ENCODE assay signal across 8 cellular contexts in the genomic region with DNA sequence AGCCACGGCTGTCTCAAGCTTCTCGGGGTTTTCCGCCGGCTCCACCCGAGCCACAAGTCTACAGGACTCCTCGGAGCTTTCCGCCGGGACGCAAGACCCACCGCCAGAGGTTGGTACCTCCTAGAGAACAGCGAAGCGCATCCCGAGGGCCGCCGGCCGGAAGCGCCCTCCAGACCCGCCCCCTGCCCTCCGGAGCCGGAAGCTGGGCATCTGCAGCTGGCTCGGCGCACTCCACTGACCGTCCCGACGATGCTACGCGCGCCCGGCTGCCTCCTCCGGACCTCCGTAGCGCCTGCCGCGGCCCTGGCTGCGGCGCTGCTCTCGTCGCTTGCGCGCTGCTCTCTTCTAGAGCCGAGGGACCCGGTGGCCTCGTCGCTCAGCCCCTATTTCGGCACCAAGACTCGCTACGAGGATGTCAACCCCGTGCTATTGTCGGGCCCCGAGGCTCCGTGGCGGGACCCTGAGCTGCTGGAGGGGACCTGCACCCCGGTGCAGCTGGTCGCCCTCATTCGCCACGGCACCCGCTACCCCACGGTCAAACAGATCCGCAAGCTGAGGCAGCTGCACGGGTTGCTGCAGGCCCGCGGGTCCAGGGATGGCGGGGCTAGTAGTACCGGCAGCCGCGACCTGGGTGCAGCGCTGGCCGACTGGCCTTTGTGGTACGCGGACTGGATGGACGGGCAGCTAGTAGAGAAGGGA. TPM values are rescaled to one million over a fixed set of nuclear protein-coding genes. Genes with fewer than 3 reads are reported as not detected.
DNase-seq lines count a peak whose midpoint lies in the region; ATAC-seq and TF ChIP-seq lines count a peak whose summit lies in the region.

A gene with protein sequence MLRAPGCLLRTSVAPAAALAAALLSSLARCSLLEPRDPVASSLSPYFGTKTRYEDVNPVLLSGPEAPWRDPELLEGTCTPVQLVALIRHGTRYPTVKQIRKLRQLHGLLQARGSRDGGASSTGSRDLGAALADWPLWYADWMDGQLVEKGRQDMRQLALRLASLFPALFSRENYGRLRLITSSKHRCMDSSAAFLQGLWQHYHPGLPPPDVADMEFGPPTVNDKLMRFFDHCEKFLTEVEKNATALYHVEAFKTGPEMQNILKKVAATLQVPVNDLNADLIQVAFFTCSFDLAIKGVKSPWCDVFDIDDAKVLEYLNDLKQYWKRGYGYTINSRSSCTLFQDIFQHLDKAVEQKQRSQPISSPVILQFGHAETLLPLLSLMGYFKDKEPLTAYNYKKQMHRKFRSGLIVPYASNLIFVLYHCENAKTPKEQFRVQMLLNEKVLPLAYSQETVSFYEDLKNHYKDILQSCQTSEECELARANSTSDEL (plus strand): TSS at position 227 of the 699 bp plus-strand sequence. CDS start 23 bp downstream, at position 250.

- H3K9ac ChIP-seq in iPS-18a (ENCODE audit: low read length) (peak within 1 kb of the TSS; percentile 58), skeletal muscle satellite cell (ENCODE audit: low read depth, low read length) (peak within 1 kb of the TSS; percentile 85)

- TF ChIP-seq CTCF in 22Rv1 (IDR thresholded peaks at IDR 0.05): no peak
- no peak for TF ChIP-seq CTCF in VCaP (conservative IDR thresholded peaks at IDR 0.05)

- peak; percentile 86 for ATAC-seq in GM18505 (IDR thresholded peaks at IDR 0.05; ENCODE audit: unreplicated experiment)
- peak; percentile 91 for ATAC-seq in HG02943 (IDR thresholded peaks at IDR 0.05; ENCODE audit: low read depth, unreplicated experiment)

- peak within 1 kb of the TSS; percentile 96 for H3K4me3 ChIP-seq in iPS-18a (ENCODE audit: low read length)
- H3K4me3 ChIP-seq in skeletal muscle satellite cell (ENCODE audit: low read length): peak within 1 kb of the TSS; percentile 91

- H3K36me3 ChIP-seq in iPS-18a (ENCODE audit: control insufficient read depth, low read depth, low read length) (peaks cover 17% of the 10 kb centered on the region), skeletal muscle satellite cell (ENCODE audit: insufficient read depth, low read length) (peaks cover 9% of the 10 kb centered on the region)

- peak; percentile 79 for TF ChIP-seq POLR2A in GM18505 (IDR thresholded peaks at IDR 0.05; ENCODE audit: borderline replicate concordance, extremely low read depth, insufficient read depth, insufficient read length)

- H3K4me1 ChIP-seq in iPS-18a (ENCODE audit: control insufficient read depth, low read depth, low read length) (peaks cover 10% of the 10 kb centered on the region), skeletal muscle satellite cell (ENCODE audit: control insufficient read depth, insufficient read depth, low read length) (peaks cover 23% of the 10 kb centered on the region)

- no peaks in the 10 kb centered on the region for H3K27me3 ChIP-seq in iPS-18a (ENCODE audit: control insufficient read depth, insufficient read depth, low read length)
- no peaks in the 10 kb centered on the region for H3K27me3 ChIP-seq in skeletal muscle satellite cell (ENCODE audit: control insufficient read depth, insufficient read depth, low read length)

- DNase-seq in NCI-H2107 (lab: John Stamatoyannopoulos, UW): peak; percentile 43
- DNase-seq in T47D (ENCODE audit: low read depth in 1 of 2, low spot score in 1 of 2): peak; percentile 66 to 74

- H3K4me2 ChIP-seq in skeletal muscle satellite cell (ENCODE audit: low read length): peak within 1 kb of the TSS; percentile 88

- H3K9me3 ChIP-seq in iPS-18a (ENCODE audit: control insufficient read depth, low read depth, low read length) (no peaks in the 10 kb centered on the region), skeletal muscle satellite cell (replicated peaks; ENCODE audit: low read length) (no peaks in the 10 kb centered on the region)

- in situ Hi-C loops in T47D (cut with HindIII; ENCODE audit: low pct_unique_long_range_greater_than_20kb, low sequenced_read_pairs): no loop called here

- H3K27ac ChIP-seq in 22Rv1 (peak within 1 kb of the TSS; percentile 76), VCaP (peak within 1 kb of the TSS; percentile 87), iPS-18a (ENCODE audit: low read length) (no peak within 1 kb of the TSS)

RNA-seq across cellular contexts. Expression of the gene that starts here (rescaled TPM):
- 28.6 and 30.4 TPM in 2 replicates for total RNA-seq in skeletal muscle satellite cell (2012; rRNA removed)
